Comparison of ENCODE assay signal across 17 cellular contexts in the genomic region with DNA sequence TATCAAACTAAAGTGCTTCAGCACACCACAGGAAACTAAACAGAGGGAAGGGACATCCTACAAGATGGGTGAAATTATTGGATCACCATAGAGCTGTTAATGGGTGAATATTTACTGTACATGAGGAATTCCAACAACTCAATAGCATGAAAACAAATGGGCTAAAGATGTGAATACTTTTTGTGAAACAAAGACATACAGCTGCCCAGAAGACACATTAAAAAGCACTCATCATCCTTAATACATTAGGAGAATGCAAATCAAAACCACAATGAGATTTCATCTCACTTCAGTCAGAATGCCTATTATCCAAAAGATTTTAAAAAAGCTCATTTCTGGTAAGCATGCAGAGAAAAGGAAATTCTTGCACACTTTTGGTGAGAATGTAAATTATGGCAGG.
DNase-seq lines count a peak whose midpoint lies in the region; ATAC-seq and TF ChIP-seq lines count a peak whose summit lies in the region.
"Had no signal": no experiment of that assay in that cellular context is flagged by ENCODE, and none has a peak within 500 bp of the region (broad histone marks: within the 10 kb centered on the region; RNA-seq: fewer than 3 reads in every experiment).

No MANE protein-coding gene starts in this region.

- DNase-seq in EH (ENCODE audit: low read depth) (peak; percentile 88), HFFc6 (peak; percentile 19), fibroblast of gingiva (ENCODE audit: low read depth) (peak; percentile 14), OCI-LY7 (ENCODE audit: low spot score) (no peak)
- no peak for DNase-seq in effector memory CD8-positive, alpha-beta T cell
- DNase-seq in NK-92 treated with Interleukin-12 subunit alpha and Interleukin-12 subunit beta, amount 100 ng/mL, for 24 hours (lab: John Stamatoyannopoulos, UW): no peak
- DNase-seq: C1 segment of cervical spinal cord; Calu3; CD4-positive, alpha-beta T cell; DMS 273 treated with DMSO at 0.1 percent for 48 hours; DMS79; GDM1; IMR-90; Kasumi-1; KBM-7 had no signal

- no peak overlapping the region for H3K4me2 ChIP-seq in OCI-LY7 (ENCODE audit: low read length)

- ATAC-seq in effector memory CD8-positive, alpha-beta T cell (replicated peaks): no peak
- ATAC-seq in GM18873 (IDR thresholded peaks at IDR 0.05; ENCODE audit: low FRiP score, unreplicated experiment): no peak

- BruUV-seq in OCI-LY7 (replicated peaks; lab: Mats Ljungman, UMichigan): no TSS peak

- CTCF ChIA-PET in OCI-LY7 (lab: Charles Lee; ENCODE audit: unreplicated experiment): no interaction called here

- peaks cover 55% of the 10 kb centered on the region for H3K4me1 Mint-ChIP-seq in HFFc6 (ENCODE audit: low read depth)
- no peaks in the 10 kb centered on the region for H3K4me1 Mint-ChIP-seq in effector memory CD8-positive, alpha-beta T cell (ENCODE audit: low read depth in 2 of 2)

- H3K36me3 Mint-ChIP-seq in HFFc6 (ENCODE audit: low read depth): no peaks in the 10 kb centered on the region
- H3K36me3 Mint-ChIP-seq in effector memory CD8-positive, alpha-beta T cell (ENCODE audit: insufficient read depth): no peaks in the 10 kb centered on the region

- H3K27ac Mint-ChIP-seq in HFFc6: peak overlapping the region; percentile 15; the same call in 1 of the 2 replicates
- H3K27ac Mint-ChIP-seq in effector memory CD8-positive, alpha-beta T cell: no peak overlapping the region
- H3K27ac Mint-ChIP-seq: CD4-positive, alpha-beta T cell had no signal

- H3K36me3 ChIP-seq in OCI-LY7 (ENCODE audit: insufficient read depth, low read length): no peaks in the 10 kb centered on the region

- peaks cover 10% of the 10 kb centered on the region; the same call in 1 of the 2 replicates for H4K20me1 ChIP-seq in OCI-LY7 (ENCODE audit: insufficient read depth, low read length)

- no peaks in the 10 kb centered on the region for H3K9me3 ChIP-seq in OCI-LY7 (ENCODE audit: low read length)

- H3K27ac ChIP-seq in OCI-LY7 (ENCODE audit: low read depth, low read length, poor library complexity, severe bottlenecking): no peak overlapping the region
- H3K27ac ChIP-seq: HL-60 had no signal

- intact Hi-C loops in OCI-LY7 (cut with micrococcal nuclease; ENCODE audit: unreplicated experiment): loop anchor here (2.0 to 5.0 kb wide), 2 partner anchors 14 to 35 kb away; no protein-coding TSS in a partner anchor

- POLR2A ChIA-PET in OCI-LY7 (lab: Charles Lee): interaction anchor here (0.8 to 1.0 kb wide), 2 partner anchors 17 to 34 kb away, joined by 3 read pairs; no protein-coding TSS in a partner anchor

- H3K27me3 Mint-ChIP-seq in HFFc6 (ENCODE audit: insufficient read depth): no peaks in the 10 kb centered on the region
- H3K27me3 Mint-ChIP-seq in effector memory CD8-positive, alpha-beta T cell: peaks cover 0 to 6% of the 10 kb centered on the region in 2 donors

- no peaks in the 10 kb centered on the region for H3K4me1 ChIP-seq in OCI-LY7 (ENCODE audit: insufficient read depth, low read length, poor library complexity, severe bottlenecking)

- H3K4me3 ChIP-seq in OCI-LY7 (ENCODE audit: low read depth, low read length, poor library complexity, severe bottlenecking): no peak overlapping the region

- no peak overlapping the region for H2AFZ ChIP-seq in OCI-LY7 (ENCODE audit: low read length)

- H3K9me2 ChIP-seq in OCI-LY7 (ENCODE audit: insufficient read depth, low read length): no peaks in the 10 kb centered on the region

- H3K4me3 Mint-ChIP-seq in HFFc6: no peak overlapping the region
- no peak overlapping the region for H3K4me3 Mint-ChIP-seq in effector memory CD8-positive, alpha-beta T cell
- H3K4me3 Mint-ChIP-seq: CD4-positive, alpha-beta T cell had no signal

- no peaks in the 10 kb centered on the region for H3K9me3 Mint-ChIP-seq in HFFc6
- H3K9me3 Mint-ChIP-seq in effector memory CD8-positive, alpha-beta T cell: no peaks in the 10 kb centered on the region
- H3K9me3 Mint-ChIP-seq: CD4-positive, alpha-beta T cell had no signal

- TF ChIP-seq CTCF in HFFc6 (IDR thresholded peaks at IDR 0.05): no peak
- no peak for TF ChIP-seq CTCF in OCI-LY7 (conservative IDR thresholded peaks at IDR 0.05; ENCODE audit: low read length)

- H3K79me2 ChIP-seq in OCI-LY7 (ENCODE audit: insufficient read depth, low read depth, low read length): no peaks in the 10 kb centered on the region

Comparison
In these comparisons a context has a peak if more than half of its experiments do, and no peak if none do; other contexts are left out.
1. DNase-seq: peak in EH (single experiment), HFFc6 (single experiment) and fibroblast of gingiva (single experiment); none in effector memory CD8-positive, alpha-beta T cell (0 of 3), OCI-LY7 (single experiment) and NK-92 treated with Interleukin-12 subunit alpha and Interleukin-12 subunit beta, amount 100 ng/mL, for 24 hours (single experiment).